Comparison of ENCODE assay signal across 7 cellular contexts in the genomic region with DNA sequence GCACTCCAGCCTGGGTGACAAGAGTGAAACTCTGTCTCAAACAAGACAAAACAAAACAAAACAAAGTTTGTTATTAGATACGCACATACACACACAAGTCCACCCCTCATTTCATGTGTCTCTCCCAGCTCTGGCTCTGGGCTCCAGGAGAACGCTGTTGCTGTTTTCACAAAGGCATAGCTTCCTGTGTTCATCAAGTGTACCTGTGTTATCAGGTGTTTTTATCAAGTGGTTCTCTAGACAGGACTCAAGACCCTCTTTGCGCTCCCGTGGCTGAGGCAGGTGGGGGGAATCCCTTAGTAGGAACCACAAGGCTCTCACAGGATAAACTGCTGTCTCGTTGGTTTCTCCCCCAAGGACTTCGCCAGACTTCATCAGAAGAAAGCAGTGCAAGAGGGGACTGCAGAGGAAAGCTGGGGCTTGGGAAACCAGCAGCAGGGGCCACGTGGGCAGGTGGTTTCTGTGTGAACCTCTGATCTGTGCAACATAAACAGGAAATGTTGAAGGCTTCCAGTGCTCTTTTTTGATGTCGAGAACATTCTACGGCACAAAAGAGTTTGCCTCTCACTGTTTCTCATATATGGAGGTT. TPM values are rescaled to one million over a fixed set of nuclear protein-coding genes. Genes with fewer than 3 reads are reported as not detected.
DNase-seq lines count a peak whose midpoint lies in the region; ATAC-seq and TF ChIP-seq lines count a peak whose summit lies in the region.

No MANE protein-coding gene starts in this region.

- DNase-seq in SW480 (ENCODE audit: low spot score) (peak; percentile 86), iPS-NIHi7 (ENCODE audit: extremely low spot score) (no peak), erythroblast (lab: John Stamatoyannopoulos, UW) (no peak), dorsolateral prefrontal cortex (no peak)
- peak; percentile 79 for DNase-seq in activated naive CD8-positive, alpha-beta T cell treated with anti-CD3 and anti-CD28 coated beads, Interleukin-2, amount 10 ng/mL, durations not matched to agents 7 days and 5 days
- DNase-seq in stimulated activated CD4-positive, alpha-beta T cell treated with anti-CD3 and anti-CD28 coated beads, Interleukin-4, amount 100 ng/mL, for 4 hours: peak; percentile 47 to 75

- peaks cover 64% of the 10 kb centered on the region for H3K4me1 Mint-ChIP-seq in activated naive CD8-positive, alpha-beta T cell treated with anti-CD3 and anti-CD28 coated beads, Interleukin-2, amount 10 ng/mL, durations not matched to agents 7 days and 5 days

- no peaks in the 10 kb centered on the region for H3K9me3 Mint-ChIP-seq in activated naive CD8-positive, alpha-beta T cell treated with anti-CD3 and anti-CD28 coated beads, Interleukin-2, amount 10 ng/mL, durations not matched to agents 7 days and 5 days

- TF ChIP-seq POLR2A in erythroblast (IDR thresholded peaks at IDR 0.05; ENCODE audit: low read length): no peak

- POLR2A ChIA-PET in activated naive CD8-positive, alpha-beta T cell treated with anti-CD3 and anti-CD28 coated beads, Interleukin-2, amount 10 ng/mL, durations not matched to agents 7 days and 5 days (lab: Charles Lee): interaction anchor here (0.6 to 4.4 kb wide), 8 partner anchors 9 to 357 kb away, joined by 3 to 21 read pairs (median 4); partner anchors contain the start of genes ACAP2 and XXYLT1

- no peaks in the 10 kb centered on the region for H3K27me3 ChIP-seq in dorsolateral prefrontal cortex

- no peak overlapping the region for H3K4me3 ChIP-seq in dorsolateral prefrontal cortex

- no peaks in the 10 kb centered on the region for H3K27me3 Mint-ChIP-seq in activated naive CD8-positive, alpha-beta T cell treated with anti-CD3 and anti-CD28 coated beads, Interleukin-2, amount 10 ng/mL, durations not matched to agents 7 days and 5 days

- H3K4me3 Mint-ChIP-seq in activated naive CD8-positive, alpha-beta T cell treated with anti-CD3 and anti-CD28 coated beads, Interleukin-2, amount 10 ng/mL, durations not matched to agents 7 days and 5 days: peak overlapping the region; percentile 86

- intact Hi-C loops in dorsolateral prefrontal cortex (cut with DNase I): no loop called here

- no peaks in the 10 kb centered on the region for H3K36me3 Mint-ChIP-seq in activated naive CD8-positive, alpha-beta T cell treated with anti-CD3 and anti-CD28 coated beads, Interleukin-2, amount 10 ng/mL, durations not matched to agents 7 days and 5 days

- TF ChIP-seq CTCF in dorsolateral prefrontal cortex (IDR thresholded peaks at IDR 0.05 in 54 of 56, conservative IDR thresholded peaks at IDR 0.05 in 2 of 56; ENCODE audit: low read depth in 1 of 56, partially characterized antibody in 56 of 56): no peak

- ATAC-seq in GM21619 (IDR thresholded peaks at IDR 0.05; ENCODE audit: unreplicated experiment): peak; percentile 67
- ATAC-seq in activated naive CD8-positive, alpha-beta T cell treated with anti-CD3 and anti-CD28 coated beads, Interleukin-2, amount 10 ng/mL, durations not matched to agents 7 days and 5 days (ENCODE audit: low read depth): peak; percentile 75

- no peak overlapping the region for H3K27ac ChIP-seq in dorsolateral prefrontal cortex

- peak overlapping the region; percentile 95 for H3K27ac Mint-ChIP-seq in activated naive CD8-positive, alpha-beta T cell treated with anti-CD3 and anti-CD28 coated beads, Interleukin-2, amount 10 ng/mL, durations not matched to agents 7 days and 5 days

RNA-seq across cellular contexts. Expression of gene PPP1R2, which starts 6.9 kb away (rescaled TPM):
- total RNA-seq in activated naive CD8-positive, alpha-beta T cell treated with anti-CD3 and anti-CD28 coated beads, Interleukin-2, amount 10 ng/mL, durations not matched to agents 7 days and 5 days: 10 to 100 TPM; 85.3 to 93.6 TPM
- total RNA-seq in dorsolateral prefrontal cortex: 10 to 100 TPM; 25.2 to 68.8 (median 47.3) TPM

RNA-seq across cellular contexts. Expression of gene APOD, which starts 33.7 kb away (rescaled TPM):
- total RNA-seq in activated naive CD8-positive, alpha-beta T cell treated with anti-CD3 and anti-CD28 coated beads, Interleukin-2, amount 10 ng/mL, durations not matched to agents 7 days and 5 days: not detected
- 1,000 to 10,000 TPM in 1 of 120 experiments, 100 to 1,000 TPM in 119; 145 to 1,164 (median 402) TPM for total RNA-seq in dorsolateral prefrontal cortex

Comparison
In these comparisons a context has a peak if more than half of its experiments do, and no peak if none do; other contexts are left out.
1. DNase-seq: peak in SW480 (single experiment), activated naive CD8-positive, alpha-beta T cell treated with anti-CD3 and anti-CD28 coated beads, Interleukin-2, amount 10 ng/mL, durations not matched to agents 7 days and 5 days (single experiment) and stimulated activated CD4-positive, alpha-beta T cell treated with anti-CD3 and anti-CD28 coated beads, Interleukin-4, amount 100 ng/mL, for 4 hours (2 of 2); none in iPS-NIHi7 (single experiment), erythroblast (0 of 2) and dorsolateral prefrontal cortex (0 of 10).
2. RNA of gene APOD, which starts 33.7 kb away (total RNA-seq): 145 to 1,164 TPM in dorsolateral prefrontal cortex; not detected in activated naive CD8-positive, alpha-beta T cell treated with anti-CD3 and anti-CD28 coated beads, Interleukin-2, amount 10 ng/mL, durations not matched to agents 7 days and 5 days; every median in the first group is over 100 times any median in the second.